Comparison of ENCODE assay signal across 10 cellular contexts in genomic region chr4:42167709-42168108, GRCh38. TPM values are rescaled to one million over a fixed set of nuclear protein-coding genes. Genes with fewer than 3 reads are reported as not detected.
DNase-seq lines count a peak whose midpoint lies in the region; ATAC-seq and TF ChIP-seq lines count a peak whose summit lies in the region.
"Had no signal": no experiment of that assay in that cellular context is flagged by ENCODE, and none has a peak within 500 bp of the region (broad histone marks: within the 10 kb centered on the region; RNA-seq: fewer than 3 reads in every experiment).

No MANE protein-coding gene starts in this region.

- no peak overlapping the region for H3K4me3 ChIP-seq in ascending aorta

- H3K4me1 ChIP-seq in ascending aorta, result no peaks in the 10 kb centered on the region

- intact Hi-C loops in ascending aorta (cut with DNase I), result no loop called here

- no peak overlapping the region for H3K27ac ChIP-seq in ascending aorta

- DNase-seq in RPMI8226 (peak; percentile 29), HK-2 (ENCODE audit: unreplicated experiment) (no peak), GOT3 (lab: John Stamatoyannopoulos, UW) (no peak), hepatic stellate cell (ENCODE audit: low spot score) (no peak), ascending aorta (ENCODE audit: low spot score in 2 of 2) (no peak)
- DNase-seq: activated CD8-positive, alpha-beta memory T cell treated with anti-CD3 and anti-CD28 coated beads, Interleukin-2, amount 50 U/mL, for 4 hours had no signal

- no peaks in the 10 kb centered on the region for H3K9me3 ChIP-seq in ascending aorta

- ATAC-seq in GM18519 (IDR thresholded peaks at IDR 0.05; ENCODE audit: low FRiP score, unreplicated experiment) (peak; percentile 100), GM21390 (IDR thresholded peaks at IDR 0.05; ENCODE audit: unreplicated experiment) (peak; percentile 100), HG03066 (IDR thresholded peaks at IDR 0.05; ENCODE audit: low read depth, unreplicated experiment) (peak; percentile 100)

- no peaks in the 10 kb centered on the region for H3K27me3 ChIP-seq in ascending aorta

- no peaks in the 10 kb centered on the region for H3K36me3 ChIP-seq in ascending aorta

- no peak for TF ChIP-seq CTCF in ascending aorta (IDR thresholded peaks at IDR 0.05)

RNA-seq across cellular contexts. Expression of gene BEND4, which starts 15.3 kb away (rescaled TPM):
- total RNA-seq in ascending aorta, result not detected
- total RNA-seq: osteocyte had no signal
